In genomic region chr9:16618524-16618923, GRCh38 we compare ENCODE assay signal across 23 cellular contexts.
"Had no signal": no experiment of that assay in that cellular context is flagged by ENCODE, and none has a peak within 500 bp of the region (broad histone marks: within the 10 kb centered on the region; RNA-seq: fewer than 3 reads in every experiment).

No MANE protein-coding gene starts in this region.

- H3K4me1 Mint-ChIP-seq: activated CD4-positive, alpha-beta T cell treated with anti-CD3 and anti-CD28 coated beads, Interleukin-2, amount 10 ng/mL, durations not matched to agents 24 days and 14 days; activated T-helper 17 cell treated with anti-CD3 and anti-CD28 coated beads, Interleukin-2, amount 50 U/mL, for 72 hours; central memory CD8-positive, alpha-beta T cell; memory B cell; naive B cell; stimulated activated naive B cell treated with anti-CD40 and anti-IgM and Interleukin-4, amounts not matched to agents 10 μg/mL and 1 μg/mL and 100 μg/mL, for 72 hours had no signal

- H3K36me3 Mint-ChIP-seq: memory B cell; naive B cell; stimulated activated naive B cell treated with anti-CD40 and anti-IgM and Interleukin-4, amounts not matched to agents 10 μg/mL and 1 μg/mL and 100 μg/mL, for 72 hours had no signal

- H3K9me3 Mint-ChIP-seq: activated CD4-positive, alpha-beta T cell treated with anti-CD3 and anti-CD28 coated beads, Interleukin-2, amount 10 ng/mL, durations not matched to agents 24 days and 14 days; activated CD8-positive, alpha-beta T cell treated with anti-CD3 and anti-CD28 coated beads for 36 hours had no signal

- DNase-seq: activated CD4-positive, alpha-beta T cell treated with anti-CD3 and anti-CD28 coated beads, Interleukin-2, amount 10 ng/mL, durations not matched to agents 24 days and 14 days; activated CD8-positive, alpha-beta T cell treated with anti-CD3 and anti-CD28 coated beads for 36 hours; activated naive CD4-positive, alpha-beta T cell treated with Interleukin-2 at 50 U/mL for 16 hours; activated T-cell treated with anti-CD3 and anti-CD28 coated beads, Interleukin-2, amount 50 U/mL, for 1 hour; aorta; brain microvascular endothelial cell; cortex of kidney; effector CD8-positive, alpha-beta T cell; heart right ventricle; left ventricle myocardium superior; mucosa of descending colon; naive B cell; pancreas; sigmoid colon; stimulated activated naive B cell treated with anti-CD40 and anti-IgM and Interleukin-4, amounts not matched to agents 10 μg/mL and 1 μg/mL and 100 μg/mL, for 72 hours; T-helper 1 cell; T-helper 9 cell; upper lobe of right lung had no signal

- H3K4me3 Mint-ChIP-seq: activated CD4-positive, alpha-beta T cell treated with anti-CD3 and anti-CD28 coated beads, Interleukin-2, amount 10 ng/mL, durations not matched to agents 24 days and 14 days; activated CD8-positive, alpha-beta T cell treated with anti-CD3 and anti-CD28 coated beads for 36 hours; activated T-helper 17 cell treated with anti-CD3 and anti-CD28 coated beads, Interleukin-2, amount 50 U/mL, for 72 hours; central memory CD8-positive, alpha-beta T cell; memory B cell; naive B cell; stimulated activated naive B cell treated with anti-CD40 and anti-IgM and Interleukin-4, amounts not matched to agents 10 μg/mL and 1 μg/mL and 100 μg/mL, for 72 hours had no signal

- H3K4me1 ChIP-seq: heart right ventricle, pancreas, upper lobe of right lung had no signal

- H3K4me3 ChIP-seq: heart right ventricle, mucosa of descending colon, pancreas, sigmoid colon, thoracic aorta, upper lobe of right lung had no signal

- H3K27me3 ChIP-seq: brain microvascular endothelial cell, heart right ventricle, pancreas, sigmoid colon, upper lobe of right lung had no signal

- H3K27me3 Mint-ChIP-seq: activated CD4-positive, alpha-beta T cell treated with anti-CD3 and anti-CD28 coated beads, Interleukin-2, amount 10 ng/mL, durations not matched to agents 24 days and 14 days; activated CD8-positive, alpha-beta T cell treated with anti-CD3 and anti-CD28 coated beads for 36 hours; activated T-helper 17 cell treated with anti-CD3 and anti-CD28 coated beads, Interleukin-2, amount 50 U/mL, for 72 hours; central memory CD8-positive, alpha-beta T cell; memory B cell; naive B cell; stimulated activated naive B cell treated with anti-CD40 and anti-IgM and Interleukin-4, amounts not matched to agents 10 μg/mL and 1 μg/mL and 100 μg/mL, for 72 hours had no signal

- H3K9me3 ChIP-seq: heart right ventricle, mucosa of descending colon, pancreas, sigmoid colon, thoracic aorta, upper lobe of right lung had no signal

- H3K27ac ChIP-seq: brain microvascular endothelial cell, heart right ventricle, pancreas, thoracic aorta, upper lobe of right lung had no signal

- H3K36me3 ChIP-seq: brain microvascular endothelial cell, heart right ventricle, pancreas, sigmoid colon, thoracic aorta, upper lobe of right lung had no signal

- ATAC-seq: activated CD8-positive, alpha-beta T cell treated with anti-CD3 and anti-CD28 coated beads for 36 hours; activated T-helper 17 cell treated with anti-CD3 and anti-CD28 coated beads, Interleukin-2, amount 50 U/mL, for 72 hours; esophagus mucosa; heart right ventricle; left ventricle myocardium superior; mucosa of descending colon; pancreas; stimulated activated naive B cell treated with anti-CD40 and anti-IgM and Interleukin-4, amounts not matched to agents 10 μg/mL and 1 μg/mL and 100 μg/mL, for 72 hours; upper lobe of right lung had no signal

- H3K27ac Mint-ChIP-seq: activated CD4-positive, alpha-beta T cell treated with anti-CD3 and anti-CD28 coated beads, Interleukin-2, amount 10 ng/mL, durations not matched to agents 24 days and 14 days; activated CD8-positive, alpha-beta T cell treated with anti-CD3 and anti-CD28 coated beads for 36 hours; activated T-helper 17 cell treated with anti-CD3 and anti-CD28 coated beads, Interleukin-2, amount 50 U/mL, for 72 hours; memory B cell; stimulated activated naive B cell treated with anti-CD40 and anti-IgM and Interleukin-4, amounts not matched to agents 10 μg/mL and 1 μg/mL and 100 μg/mL, for 72 hours had no signal
